1 cellular context compared by ENCODE assay signal in genomic region chr10:12188656-12189055, GRCh38.
TF ChIP-seq lines count a peak whose summit lies in the region.

No MANE protein-coding gene starts in this region.

TF ChIP-seq in K562, 482 proteins besides CTCF, POLR2A, EP300 and RAD21:
- no peak for TF ChIP-seq ZNF133 (CRISPR knock-in tag; IDR thresholded peaks at IDR 0.05)
- TF ChIP-seq C11orf30 (IDR thresholded peaks at IDR 0.05; ENCODE audit: low read depth): 0 out of 2 replicates have a peak, but pooled peaks have one; percentile 29
- TF ChIP-seq ZNF77 (CRISPR knock-in tag; IDR thresholded peaks at IDR 0.05): no peak
- TF ChIP-seq NFE2L1 (tag; IDR thresholded peaks at IDR 0.05; ENCODE audit: borderline replicate concordance, low read depth): peak; percentile 35; the same call in 1 of the 2 replicates
- peak; percentile 50; the same call in 1 of the 2 replicates for TF ChIP-seq NFE2 (IDR thresholded peaks at IDR 0.05; ENCODE audit: low read depth)
- TF ChIP-seq GMEB1 (CRISPR knock-in tag; IDR thresholded peaks at IDR 0.05): no peak
- TF ChIP-seq ZNF668 (CRISPR knock-in tag; IDR thresholded peaks at IDR 0.05): no peak
- TF ChIP-seq MAFG (tag; conservative IDR thresholded peaks at IDR 0.05): peak; percentile 59; the same call in 1 of the 2 replicates
- no peak for TF ChIP-seq CBX3 (IDR thresholded peaks at IDR 0.05; ENCODE audit: borderline replicate concordance in 1 of 2, low read length in 2 of 2)
- no peak for TF ChIP-seq POLR3G (IDR thresholded peaks at IDR 0.05; ENCODE audit: extremely low read depth, insufficient read length, insufficient replicate concordance)
- TF ChIP-seq ZNF316 (IDR thresholded peaks at IDR 0.05): peak; percentile 24; the same call in 1 of the 2 replicates
- TF ChIP-seq XRCC3 (IDR thresholded peaks at IDR 0.05): no peak
- TF ChIP-seq PTBP1 (IDR thresholded peaks at IDR 0.05; ENCODE audit: low read depth, low read length): no peak
- no peak for TF ChIP-seq LARP7 (IDR thresholded peaks at IDR 0.05)
- no peak for TF ChIP-seq SMARCB1 (IDR thresholded peaks at IDR 0.05; ENCODE audit: insufficient read length, low read depth)
- no peak for TF ChIP-seq NR0B1 (IDR thresholded peaks at IDR 0.05; ENCODE audit: partially characterized antibody)
- TF ChIP-seq NONO (IDR thresholded peaks at IDR 0.05; ENCODE audit: low read depth in 2 of 2, low read length in 1 of 2): no peak
